ENCODE assay signal across 7 cellular contexts in the genomic region with DNA sequence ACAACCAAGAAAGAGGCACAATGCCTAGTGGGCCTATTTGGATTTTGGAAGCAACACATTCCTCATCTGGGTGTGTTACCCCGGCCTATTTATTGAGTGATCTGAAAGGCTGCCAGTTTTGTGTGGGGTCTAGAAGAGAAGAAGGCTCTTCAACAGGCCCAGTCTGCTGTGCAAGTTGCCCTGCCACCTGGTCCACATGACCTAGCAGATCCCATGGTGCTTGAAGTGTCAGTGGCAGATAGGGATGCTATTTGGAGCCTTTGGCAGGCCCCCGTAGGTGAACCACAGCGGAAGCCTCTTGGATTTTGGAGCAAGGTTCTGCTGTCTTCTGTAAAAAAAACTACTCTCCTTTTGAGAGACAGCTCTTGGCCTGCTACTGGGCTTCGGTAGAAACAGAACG.
"Had no signal": no experiment of that assay in that cellular context is flagged by ENCODE, and none has a peak within 500 bp of the region (broad histone marks: within the 10 kb centered on the region; RNA-seq: fewer than 3 reads in every experiment).

No MANE protein-coding gene starts in this region.

- DNase-seq: IMR-90, KBM-7, KG1 had no signal

- H3K27ac ChIP-seq: HL-60 had no signal

- FAIRE-seq: HepG2, HTR-8/SVneo, K562 had no signal

- H3K4me3 ChIP-seq: K562 had no signal
